26 cellular contexts compared by ENCODE assay signal in genomic region chr7:74025745-74026144, GRCh38. TPM values are rescaled to one million over a fixed set of nuclear protein-coding genes. Genes with fewer than 3 reads are reported as not detected.
"Had no signal": no experiment of that assay in that cellular context is flagged by ENCODE, and none has a peak within 500 bp of the region (broad histone marks: within the 10 kb centered on the region; RNA-seq: fewer than 3 reads in every experiment).

No MANE protein-coding gene starts in this region.

- H3K36me3 ChIP-seq: colonic mucosa, right lobe of liver, thyroid gland, upper lobe of right lung had no signal

- H3K9me3 Mint-ChIP-seq: activated CD8-positive, alpha-beta T cell treated with anti-CD3 and anti-CD28 coated beads for 36 hours; activated naive CD4-positive, alpha-beta T cell treated with anti-CD3 and anti-CD28 coated beads, Interleukin-2, amount 50 U/mL, for 24 hours; activated T-helper 2 cell treated with anti-CD3 and anti-CD28 coated beads, Interferon-gamma antibody, Interleukin-2, Interleukin-4, amounts not matched to agents 10 μg/mL and 5 μg/mL and 100 μg/mL, durations not matched to agents 14 hours and 24 hours and 36 hours; naive B cell; neural crest cell; stimulated activated effector memory CD8-positive, alpha-beta T cell treated with anti-CD3 and anti-CD28 coated beads, Interleukin-12 subunit alpha, Interleukin-12 subunit beta, amount 100 ng/mL, for 72 hours; stimulated activated naive CD8-positive, alpha-beta T cell treated with anti-CD3 and anti-CD28 coated beads, Interleukin-15, amount 100 ng/mL, for 72 hours had no signal

- H3K36me3 Mint-ChIP-seq: activated CD8-positive, alpha-beta memory T cell treated with anti-CD3 and anti-CD28 coated beads, Interleukin-2, amount 10 ng/mL, durations not matched to agents 7 days and 5 days; activated naive CD4-positive, alpha-beta T cell treated with anti-CD3 and anti-CD28 coated beads, Interleukin-2, amount 50 U/mL, for 24 hours; naive B cell; stimulated activated effector memory CD8-positive, alpha-beta T cell treated with anti-CD3 and anti-CD28 coated beads, Interleukin-12 subunit alpha, Interleukin-12 subunit beta, amount 100 ng/mL, for 72 hours had no signal

- ATAC-seq: activated CD8-positive, alpha-beta memory T cell treated with anti-CD3 and anti-CD28 coated beads, Interleukin-2, amount 10 ng/mL, durations not matched to agents 7 days and 5 days; activated CD8-positive, alpha-beta T cell treated with anti-CD3 and anti-CD28 coated beads for 36 hours; body of pancreas; left cardiac atrium; right lobe of liver; stimulated activated effector memory CD8-positive, alpha-beta T cell treated with anti-CD3 and anti-CD28 coated beads, Interleukin-12 subunit alpha, Interleukin-12 subunit beta, amount 100 ng/mL, for 72 hours; stimulated activated naive CD8-positive, alpha-beta T cell treated with anti-CD3 and anti-CD28 coated beads, Interleukin-15, amount 100 ng/mL, for 72 hours; upper lobe of right lung had no signal

- H3K27me3 ChIP-seq: body of pancreas, colonic mucosa, right lobe of liver, thyroid gland had no signal

- DNase-seq: activated CD4-positive, alpha-beta T cell treated with anti-CD3 and anti-CD28 coated beads, Interleukin-2, amount 50 U/mL, for 1 hour; activated CD8-positive, alpha-beta memory T cell treated with anti-CD3 and anti-CD28 coated beads, Interleukin-2, amount 10 ng/mL, durations not matched to agents 7 days and 5 days; activated CD8-positive, alpha-beta T cell treated with anti-CD3 and anti-CD28 coated beads for 36 hours; activated T-cell treated with anti-CD3 and anti-CD28 coated beads, Interleukin-2, amount 50 U/mL, for 48 hours; body of pancreas; colonic mucosa; dorsolateral prefrontal cortex; effector memory CD4-positive, alpha-beta T cell; hippocampal formation; left cardiac atrium; mammary epithelial cell; naive B cell; occipital lobe; right lobe of liver; stimulated activated CD4-positive, alpha-beta T cell treated with anti-CD3 and anti-CD28 coated beads, Interleukin-4, amount 100 ng/mL, for 1 hour; stimulated activated naive CD8-positive, alpha-beta T cell treated with anti-CD3 and anti-CD28 coated beads, Interleukin-15, amount 100 ng/mL, for 72 hours; substantia nigra; T-helper 17 cell; T1000; thyroid gland; upper lobe of right lung had no signal

- H3K27ac ChIP-seq: colonic mucosa, right lobe of liver, thyroid gland had no signal

- H3K4me1 ChIP-seq: colonic mucosa had no signal

- H3K27ac Mint-ChIP-seq: activated CD8-positive, alpha-beta memory T cell treated with anti-CD3 and anti-CD28 coated beads, Interleukin-2, amount 10 ng/mL, durations not matched to agents 7 days and 5 days; activated CD8-positive, alpha-beta T cell treated with anti-CD3 and anti-CD28 coated beads for 36 hours; activated naive CD4-positive, alpha-beta T cell treated with anti-CD3 and anti-CD28 coated beads, Interleukin-2, amount 50 U/mL, for 24 hours; activated T-helper 2 cell treated with anti-CD3 and anti-CD28 coated beads, Interferon-gamma antibody, Interleukin-2, Interleukin-4, amounts not matched to agents 10 μg/mL and 5 μg/mL and 100 μg/mL, durations not matched to agents 14 hours and 24 hours and 36 hours; naive B cell; stimulated activated effector memory CD8-positive, alpha-beta T cell treated with anti-CD3 and anti-CD28 coated beads, Interleukin-12 subunit alpha, Interleukin-12 subunit beta, amount 100 ng/mL, for 72 hours; stimulated activated naive CD8-positive, alpha-beta T cell treated with anti-CD3 and anti-CD28 coated beads, Interleukin-15, amount 100 ng/mL, for 72 hours had no signal

- H3K9me3 ChIP-seq: body of pancreas, colonic mucosa, right lobe of liver, thyroid gland, upper lobe of right lung had no signal

- H3K4me3 ChIP-seq: body of pancreas, colonic mucosa, right lobe of liver, thyroid gland, upper lobe of right lung had no signal

- H3K4me3 Mint-ChIP-seq: activated CD8-positive, alpha-beta memory T cell treated with anti-CD3 and anti-CD28 coated beads, Interleukin-2, amount 10 ng/mL, durations not matched to agents 7 days and 5 days; activated CD8-positive, alpha-beta T cell treated with anti-CD3 and anti-CD28 coated beads for 36 hours; activated naive CD4-positive, alpha-beta T cell treated with anti-CD3 and anti-CD28 coated beads, Interleukin-2, amount 50 U/mL, for 24 hours; naive B cell; neural crest cell; stimulated activated effector memory CD8-positive, alpha-beta T cell treated with anti-CD3 and anti-CD28 coated beads, Interleukin-12 subunit alpha, Interleukin-12 subunit beta, amount 100 ng/mL, for 72 hours; stimulated activated naive CD8-positive, alpha-beta T cell treated with anti-CD3 and anti-CD28 coated beads, Interleukin-15, amount 100 ng/mL, for 72 hours; T-helper 17 cell had no signal

RNA-seq across cellular contexts. Expression of gene ELN, which starts 2.2 kb away (rescaled TPM):
- total RNA-seq: activated CD8-positive, alpha-beta memory T cell treated with anti-CD3 and anti-CD28 coated beads, Interleukin-2, amount 10 ng/mL, durations not matched to agents 7 days and 5 days; activated CD8-positive, alpha-beta T cell treated with anti-CD3 and anti-CD28 coated beads for 36 hours; activated T-helper 2 cell treated with anti-CD3 and anti-CD28 coated beads, Interferon-gamma antibody, Interleukin-2, Interleukin-4, amounts not matched to agents 10 μg/mL and 5 μg/mL and 100 μg/mL, durations not matched to agents 14 hours and 24 hours and 36 hours; T-helper 17 cell had no signal
- polyA plus RNA-seq: keratinocyte, mammary epithelial cell had no signal
